In genomic region chr17:57724038-57724728, GRCh38 we compare ENCODE assay signal across 9 cellular contexts. TPM values are rescaled to one million over a fixed set of nuclear protein-coding genes. Genes with fewer than 3 reads are reported as not detected.
DNase-seq lines count a peak whose midpoint lies in the region; ATAC-seq, FAIRE-seq and TF ChIP-seq lines count a peak whose summit lies in the region.
"Had no signal": no experiment of that assay in that cellular context is flagged by ENCODE, and none has a peak within 500 bp of the region (broad histone marks: within the 10 kb centered on the region; RNA-seq: fewer than 3 reads in every experiment).

No MANE protein-coding gene starts in this region.

- TF ChIP-seq POLR2A in HepG2 (IDR thresholded peaks at IDR 0.05; ENCODE audit: insufficient read depth in 1 of 2, low read depth in 2 of 2, low read length in 2 of 2) (no peak), right lobe of liver (IDR thresholded peaks at IDR 0.05) (no peak), adrenal gland (IDR thresholded peaks at IDR 0.05) (no peak)

- H3K79me2 ChIP-seq in HepG2 (ENCODE audit: insufficient read depth, low read length) = no peaks in the 10 kb centered on the region

- no peaks in the 10 kb centered on the region for H3K9me3 ChIP-seq in HepG2 (ENCODE audit: low read length)
- H3K9me3 ChIP-seq in right lobe of liver = no peaks in the 10 kb centered on the region
- no peaks in the 10 kb centered on the region for H3K9me3 ChIP-seq in adrenal gland (replicated peaks in 1 of 3)

- intact Hi-C loops in HepG2 (cut with micrococcal nuclease; ENCODE audit: unreplicated experiment) = no loop called here
- intact Hi-C loops in right lobe of liver (cut with DNase I) = no loop called here
- intact Hi-C loops in adrenal gland (cut with DNase I) = loop anchor here in 1 of 2 donors (5.0 kb wide), 1 partner anchor 37 kb away; no protein-coding TSS in a partner anchor

- FAIRE-seq in HepG2 (lab: Jason Lieb, UNC) (no peak), urothelium cell line (lab: Jason Lieb, UNC) (peak; percentile 87)

- H3K4me2 ChIP-seq in HepG2 (ENCODE audit: low read depth, low read length) = peak overlapping the region; percentile 40

- POLR2A ChIA-PET in HepG2 (lab: Yijun Ruan, JAX) (no interaction called here), RWPE1 (lab: Yijun Ruan, JAX; ENCODE audit: low non-redundant PET) (no interaction called here)

- no peak for DNase-seq in HepG2 (ENCODE audit: low spot score)
- DNase-seq in right lobe of liver = no peak
- DNase-seq in adrenal gland = peak in 4 of 7 donors; percentile 34 to 60 (median 48)
- peak; percentile 43 for DNase-seq in urothelium cell line (ENCODE audit: low spot score)
- no peak for DNase-seq in C1 segment of cervical spinal cord (lab: John Stamatoyannopoulos, UW)
- no peak for DNase-seq in RWPE1 (ENCODE audit: low spot score)
- DNase-seq: H9 had no signal

- ATAC-seq in HepG2 (peak; percentile 58), right lobe of liver (no peak), HG03159 (IDR thresholded peaks at IDR 0.05; ENCODE audit: unreplicated experiment) (peak; percentile 64), GM19328 (IDR thresholded peaks at IDR 0.05; ENCODE audit: unreplicated experiment) (no peak)

- H3K27me3 ChIP-seq in HepG2 (ENCODE audit: control insufficient read depth in 1 of 2, insufficient read depth in 2 of 2, low read length in 2 of 2) (peaks cover 4 to 75% of the 10 kb centered on the region in 2 experiments; a peak in 4 of 5 replicates), right lobe of liver (no peaks in the 10 kb centered on the region), adrenal gland (no peaks in the 10 kb centered on the region)

- no peak overlapping the region for H3K9ac ChIP-seq in HepG2 (ENCODE audit: insufficient read depth, low read depth, low read length)

- TF ChIP-seq EP300 in HepG2 (IDR thresholded peaks at IDR 0.05; ENCODE audit: low read depth in 2 of 2, low read length in 2 of 2) (no peak), HepG2 (CRISPR knock-in tag; IDR thresholded peaks at IDR 0.05; ENCODE audit: borderline replicate concordance) (no peak)

- WGBS in HepG2 (ENCODE audit: low lambda C conversion rate) = 45% methylated on average over 12 of the region's 14 CpGs
- WGBS in right lobe of liver (ENCODE audit: insufficient coverage, low coverage, low lambda C conversion rate, missing lambda C conversion rate) = 67% methylated on average over 5 of the region's 14 CpGs
- WGBS in adrenal gland, 4 donors = 38 to 66% (median 48%) methylated on average over 14 of the region's 14 CpGs

- H3K27ac ChIP-seq in HepG2 (ENCODE audit: extremely low read length, insufficient read depth, low read length) = no peak overlapping the region
- no peak overlapping the region for H3K27ac ChIP-seq in right lobe of liver
- no peak overlapping the region for H3K27ac ChIP-seq in adrenal gland
- no peak overlapping the region for H3K27ac ChIP-seq in RWPE1

- H3K4me1 ChIP-seq in HepG2 (ENCODE audit: insufficient read depth, low read length) (no peaks in the 10 kb centered on the region), right lobe of liver (no peaks in the 10 kb centered on the region), adrenal gland (replicated peaks in 1 of 2) (peaks cover 0 to 12% of the 10 kb centered on the region in 2 donors)

- BruUV-seq in HepG2 (replicated peaks; lab: Mats Ljungman, UMichigan) = no TSS peak

- no peaks in the 10 kb centered on the region for H4K20me1 ChIP-seq in HepG2 (ENCODE audit: insufficient read depth, low read length)

- TF ChIP-seq CTCF in HepG2 (CRISPR knock-in tag; IDR thresholded peaks at IDR 0.05) (no peak), right lobe of liver (IDR thresholded peaks at IDR 0.05) (no peak), adrenal gland (IDR thresholded peaks at IDR 0.05) (no peak), RWPE1 (conservative IDR thresholded peaks at IDR 0.05; ENCODE audit: low read depth) (no peak)

- no peak for TF ChIP-seq RAD21 in HepG2 (CRISPR knock-in tag; IDR thresholded peaks at IDR 0.05)

- H2AFZ ChIP-seq in HepG2 (ENCODE audit: low read length) = no peak overlapping the region

- CTCF ChIA-PET in HepG2 (lab: Yijun Ruan, JAX; ENCODE audit: low intra/inter-chr PET ratio, low total read pairs) (no interaction called here), RWPE1 (lab: Yijun Ruan, JAX) (no interaction called here)

- no peak overlapping the region for H3K4me3 ChIP-seq in HepG2 (replicated peaks in 1 of 3; ENCODE audit: insufficient read depth in 1 of 3, low read depth in 2 of 3, low read length in 3 of 3)
- H3K4me3 ChIP-seq in right lobe of liver = no peak overlapping the region
- H3K4me3 ChIP-seq in adrenal gland = no peak overlapping the region

- in situ Hi-C loops in HepG2 (cut with HindIII; ENCODE audit: extremely low pct_ligation_motif_present, low pct_unique_long_range_greater_than_20kb) = no loop called here

- H3K36me3 ChIP-seq in HepG2 (replicated peaks in 1 of 2; ENCODE audit: control insufficient read depth in 1 of 2, insufficient read depth in 2 of 2, low read length in 2 of 2) (no peaks in the 10 kb centered on the region), right lobe of liver (no peaks in the 10 kb centered on the region), adrenal gland (replicated peaks in 1 of 2) (no peaks in the 10 kb centered on the region)

TF ChIP-seq in HepG2, 621 proteins besides CTCF, POLR2A, EP300 and RAD21 (continues in another document):
- no peak for TF ChIP-seq MXD4 (CRISPR knock-in tag; IDR thresholded peaks at IDR 0.05)
- no peak for TF ChIP-seq GABPA (IDR thresholded peaks at IDR 0.05; ENCODE audit: low read depth, low read length)
- no peak for TF ChIP-seq GABPA (CRISPR knock-in tag; IDR thresholded peaks at IDR 0.05; ENCODE audit: low read depth)
- 0 out of 2 replicates have a peak, but pooled peaks have one; percentile 13 for TF ChIP-seq ZNF687 (CRISPR knock-in tag; IDR thresholded peaks at IDR 0.05)
- peak; percentile 23; the same call in 1 of the 2 replicates for TF ChIP-seq ZNF768 (CRISPR knock-in tag; IDR thresholded peaks at IDR 0.05)

RNA-seq across cellular contexts. Expression of gene CCDC182, which starts 20.9 kb away (rescaled TPM):
- total RNA-seq in HepG2 (2016; rRNA removed; fragmentation: Illumina TruSeq; extraction: Trizol) = not detected in 2 replicates
- total RNA-seq in HepG2 (2016; cell fraction: cytosol; rRNA removed; fragmentation: Illumina TruSeq; extraction: Trizol; ENCODE audit: low read depth) = not detected in 2 replicates
- not detected in 2 replicates for total RNA-seq in HepG2 (2016; cell fraction: insoluble cytoplasmic fraction; rRNA removed; fragmentation: Illumina TruSeq; extraction: Trizol)
- not detected in 2 replicates for total RNA-seq in HepG2 (2016; cell fraction: membrane; rRNA removed; fragmentation: Illumina TruSeq; extraction: Trizol)
- total RNA-seq in HepG2 (2016; cell fraction: nucleus; rRNA removed; fragmentation: Illumina TruSeq; extraction: Trizol) = not detected in 2 replicates
- polyA plus RNA-seq in HepG2 (2011; rRNA removed) = not detected in 2 replicates
- polyA plus RNA-seq in HepG2 (2011; cell fraction: cytosol; rRNA removed) = not detected in 2 replicates
- not detected in 2 replicates for polyA plus RNA-seq in HepG2 (2011; cell fraction: nucleus; rRNA removed)
- not detected in 2 replicates for polyA plus RNA-seq in HepG2 (2012)
- polyA plus RNA-seq in HepG2 (2016; cell fraction: cytosol; fragmentation: Illumina TruSeq; extraction: Trizol; ENCODE audit: low read depth) = not detected in 2 replicates
- not detected in 2 replicates for polyA plus RNA-seq in HepG2 (2016; cell fraction: insoluble cytoplasmic fraction; fragmentation: Illumina TruSeq; extraction: Trizol; ENCODE audit: low read depth)
- not detected in 2 replicates for polyA plus RNA-seq in HepG2 (2016; cell fraction: membrane; fragmentation: Illumina TruSeq; extraction: Trizol; ENCODE audit: low read depth)
- not detected in 2 replicates for polyA plus RNA-seq in HepG2 (2016; cell fraction: nucleus; fragmentation: Illumina TruSeq; extraction: Trizol; ENCODE audit: insufficient read depth, low read depth)
- polyA minus RNA-seq in HepG2 (2011; rRNA and poly(A)+ RNA removed; ENCODE audit: low replicate concordance) = not detected in 2 replicates
- polyA minus RNA-seq in HepG2 (2011; cell fraction: cytosol; rRNA and poly(A)+ RNA removed) = not detected in 2 replicates
- polyA minus RNA-seq in HepG2 (2011; cell fraction: nucleus; rRNA and poly(A)+ RNA removed) = not detected in 2 replicates
- not detected for total RNA-seq in right lobe of liver
- total RNA-seq in adrenal gland = not detected
- polyA plus RNA-seq in adrenal gland = not detected
- total RNA-seq: H9 had no signal

Comparison
In these comparisons a context has a peak if more than half of its experiments do, and no peak if none do; other contexts are left out.
1. ATAC-seq: peak in HepG2 (single experiment) and HG03159 (single experiment); none in right lobe of liver (0 of 4) and GM19328 (single experiment).
2. DNase-seq: peak in adrenal gland (4 of 7) and urothelium cell line (single experiment); none in HepG2 (single experiment), right lobe of liver (0 of 3), C1 segment of cervical spinal cord (0 of 14) and RWPE1 (single experiment).